In the genomic region with DNA sequence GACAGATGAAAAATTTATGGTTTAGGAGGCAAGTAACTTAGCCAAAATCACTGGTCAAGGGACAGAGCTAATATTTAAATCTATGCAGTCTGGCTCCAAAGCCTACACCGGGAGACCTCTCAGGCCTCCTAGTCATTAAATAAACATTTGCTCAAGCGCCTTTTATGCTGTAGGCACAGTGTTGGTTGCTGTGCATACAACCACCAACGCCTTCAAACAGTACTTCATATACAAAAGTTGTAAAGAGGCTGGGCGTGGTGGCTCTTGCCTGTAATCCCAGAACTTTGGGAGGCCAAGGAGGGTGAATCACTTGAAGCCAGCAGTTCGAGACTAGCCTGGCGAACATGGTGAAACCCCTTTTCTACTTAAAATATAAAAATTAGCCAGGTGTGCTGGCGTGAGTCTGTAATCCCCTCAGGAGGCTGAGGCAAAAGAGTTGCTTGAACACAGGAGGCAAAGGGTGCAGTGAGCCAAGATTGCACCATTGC, we compare ENCODE assay signal across 12 cellular contexts.
A peak's percentile ranks its signal among the peaks of the same experiment; 100 is the strongest.
DNase-seq lines count a peak whose midpoint lies in the region; ATAC-seq and TF ChIP-seq lines count a peak whose summit lies in the region.
"Had no signal": no experiment of that assay in that cellular context is flagged by ENCODE, and none has a peak within 500 bp of the region (broad histone marks: within the 10 kb centered on the region; RNA-seq: fewer than 3 reads in every experiment).

No MANE protein-coding gene starts in this region.

- H3K36me3 ChIP-seq in colonic mucosa: no peaks in the 10 kb centered on the region
- no peaks in the 10 kb centered on the region for H3K36me3 ChIP-seq in mucosa of descending colon (ENCODE audit: low read depth)

- intact Hi-C loops in colonic mucosa (cut with DNase I) (loop anchor here (10.0 kb wide), 1 partner anchor 731 kb away; no protein-coding TSS in a partner anchor), mucosa of descending colon (cut with DNase I, micrococcal nuclease) (no loop called here), left cardiac atrium (cut with DNase I) (loop anchor here in 1 of 2 donors (10.0 kb wide), 2 partner anchors 451 to 751 kb away; no protein-coding TSS in a partner anchor)

- no peaks in the 10 kb centered on the region for H3K4me1 ChIP-seq in colonic mucosa
- H3K4me1 ChIP-seq in mucosa of descending colon (ENCODE audit: low read depth): no peaks in the 10 kb centered on the region

- H3K27me3 ChIP-seq in colonic mucosa: no peaks in the 10 kb centered on the region

- H3K9ac ChIP-seq in colonic mucosa (ENCODE audit: low read depth in 2 of 2, low read length in 2 of 2): no peak overlapping the region

- H3K9me3 ChIP-seq in colonic mucosa: no peaks in the 10 kb centered on the region
- H3K9me3 ChIP-seq in mucosa of descending colon: no peaks in the 10 kb centered on the region

- DNase-seq in EL: peak; percentile 68
- peak; percentile 31 for DNase-seq in NCI-H510A (lab: John Stamatoyannopoulos, UW)
- peak; percentile 42 for DNase-seq in colonic mucosa
- DNase-seq in mucosa of descending colon: peak in 2 of 3 donors; percentile 31 to 66
- no peak for DNase-seq in D341Med (ENCODE audit: low spot score)
- DNase-seq in NCI-H1694 treated with DMSO at 0.1 percent for 48 hours (lab: John Stamatoyannopoulos, UW): no peak
- no peak for DNase-seq in left cardiac atrium
- DNase-seq: activated CD4-positive, alpha-beta T cell treated with anti-CD3 and anti-CD28 coated beads, Interleukin-2, amount 50 U/mL, for 1 hour; activated effector memory CD4-positive, alpha-beta T cell treated with Interleukin-2 at 50 U/mL for 16 hours; stimulated activated CD4-positive, alpha-beta T cell treated with anti-CD3 and anti-CD28 coated beads, Interleukin-1b, Interleukin-23, amount 100 ng/mL, for 48 hours; stimulated activated naive CD4-positive, alpha-beta T cell had no signal

- H3K27ac ChIP-seq in colonic mucosa: no peak overlapping the region

- ATAC-seq in mucosa of descending colon (peak; percentile 99), HG03097 (IDR thresholded peaks at IDR 0.05; ENCODE audit: low FRiP score, unreplicated experiment) (no peak), left cardiac atrium (no peak)

- H3K4me3 ChIP-seq in colonic mucosa (no peak overlapping the region), mucosa of descending colon (no peak overlapping the region)

- TF ChIP-seq CTCF in colonic mucosa (IDR thresholded peaks at IDR 0.05): no peak
- no peak for TF ChIP-seq CTCF in mucosa of descending colon (IDR thresholded peaks at IDR 0.05)

Comparison
In these comparisons a context has a peak if more than half of its experiments do, and no peak if none do; other contexts are left out.
1. DNase-seq: peak in EL (single experiment), NCI-H510A (single experiment), colonic mucosa (single experiment) and mucosa of descending colon (2 of 3); none in D341Med (single experiment), NCI-H1694 treated with DMSO at 0.1 percent for 48 hours (single experiment) and left cardiac atrium (single experiment).